1 cellular context compared by ENCODE assay signal in genomic region chr4:177444911-177445736, GRCh38.
TF ChIP-seq lines count a peak whose summit lies in the region.

No MANE protein-coding gene starts in this region.

TF ChIP-seq in SK-N-SH, 30 proteins besides CTCF, POLR2A, EP300 and RAD21 (continued from another document):
- no peak for TF ChIP-seq RXRA (IDR thresholded peaks at IDR 0.05; ENCODE audit: borderline replicate concordance, low read depth)
- no peak for TF ChIP-seq FOSL2 (IDR thresholded peaks at IDR 0.05; ENCODE audit: borderline replicate concordance, low read depth)
- no peak for TF ChIP-seq ELF1 (IDR thresholded peaks at IDR 0.05)
